In genomic region chr9:113622038-113622437, GRCh38 we compare ENCODE assay signal across 1 cellular context.
TF ChIP-seq lines count a peak whose summit lies in the region.

No MANE protein-coding gene starts in this region.

TF ChIP-seq in HepG2, 621 proteins besides CTCF, POLR2A, EP300 and RAD21 (continued from another document):
- TF ChIP-seq MLXIP (CRISPR knock-in tag; IDR thresholded peaks at IDR 0.05; ENCODE audit: borderline replicate concordance) (no peak), MBNL3 (CRISPR knock-in tag; conservative IDR thresholded peaks at IDR 0.05) (no peak), JARID2 (CRISPR knock-in tag; IDR thresholded peaks at IDR 0.05; ENCODE audit: insufficient replicate concordance) (no peak), ARID3A (IDR thresholded peaks at IDR 0.05; ENCODE audit: low read depth, low read length) (no peak), PTBP1 (IDR thresholded peaks at IDR 0.05; ENCODE audit: low read depth, low read length, poor library complexity, severe bottlenecking) (no peak), KMT2A (CRISPR knock-in tag; IDR thresholded peaks at IDR 0.05) (no peak), ZNF788 (CRISPR knock-in tag; IDR thresholded peaks at IDR 0.05; ENCODE audit: borderline replicate concordance) (no peak)
